Comparison of ENCODE assay signal across 8 cellular contexts in the genomic region with DNA sequence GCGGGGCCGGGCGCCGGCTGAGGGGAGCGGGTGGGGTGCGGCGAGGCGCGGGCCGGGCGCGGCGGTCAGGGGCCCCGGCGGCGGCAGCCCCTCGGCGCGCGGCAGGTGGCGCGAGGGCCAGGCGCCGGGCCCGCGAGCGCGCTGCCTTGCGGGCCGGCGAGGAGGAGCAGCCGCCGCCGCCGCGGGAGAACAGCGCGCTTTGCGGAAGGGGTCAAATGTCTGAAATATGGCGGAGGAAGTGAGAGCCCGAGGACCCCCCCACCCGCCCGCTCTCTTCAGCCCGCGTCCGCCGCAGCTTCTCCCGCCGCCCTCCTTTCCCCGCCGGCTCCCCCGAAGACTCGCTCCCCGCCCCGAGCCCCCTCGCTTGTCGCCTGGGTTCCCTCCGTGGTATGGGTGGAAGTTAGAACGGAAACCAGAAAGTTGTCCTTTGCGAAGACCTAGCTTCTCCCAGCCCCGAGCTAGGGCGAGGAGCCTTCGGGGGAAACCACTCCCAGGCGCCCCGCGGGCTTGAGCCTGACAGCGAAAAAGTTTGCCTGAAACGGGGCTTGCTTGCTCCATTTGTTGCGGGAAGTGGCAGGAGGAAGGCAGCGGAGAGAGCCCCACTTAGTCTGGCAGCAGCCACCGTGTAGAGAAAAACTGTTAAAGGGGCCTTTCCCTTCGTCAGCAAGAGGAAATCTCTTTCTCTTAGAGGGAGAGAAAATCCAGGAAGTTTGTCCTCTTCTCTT. TPM values are rescaled to one million over a fixed set of nuclear protein-coding genes. Genes with fewer than 3 reads are reported as not detected.
A peak's percentile ranks its signal among the peaks of the same experiment; 100 is the strongest.
DNase-seq lines count a peak whose midpoint lies in the region; ATAC-seq lines count a peak whose summit lies in the region.

No MANE protein-coding gene starts in this region.

- peaks cover 59% of the 10 kb centered on the region for H3K36me3 Mint-ChIP-seq in effector memory CD8-positive, alpha-beta T cell (ENCODE audit: insufficient read depth)

- peaks cover 32 to 46% of the 10 kb centered on the region in 2 donors for H3K4me1 Mint-ChIP-seq in effector memory CD8-positive, alpha-beta T cell (ENCODE audit: low read depth in 2 of 2)

- H3K27me3 Mint-ChIP-seq in effector memory CD8-positive, alpha-beta T cell: no peaks in the 10 kb centered on the region

- peak overlapping the region; percentile 95 to 97 for H3K27ac Mint-ChIP-seq in effector memory CD8-positive, alpha-beta T cell

- no peaks in the 10 kb centered on the region for H3K9me3 Mint-ChIP-seq in effector memory CD8-positive, alpha-beta T cell

- peak overlapping the region; percentile 97 to 99 for H3K4me3 Mint-ChIP-seq in effector memory CD8-positive, alpha-beta T cell

- ATAC-seq in HG02884 (IDR thresholded peaks at IDR 0.05; ENCODE audit: unreplicated experiment): peak; percentile 26
- peak; percentile 28 for ATAC-seq in effector memory CD8-positive, alpha-beta T cell (replicated peaks)

- DNase-seq in NCI-H510A treated with DMSO at 0.1 percent for 48 hours (lab: John Stamatoyannopoulos, UW): peak; percentile 57
- DNase-seq in NCI-H510A (lab: John Stamatoyannopoulos, UW): no peak
- DNase-seq in NCI-H69 (lab: John Stamatoyannopoulos, UW): peak; percentile 63
- DNase-seq in activated CD8-positive, alpha-beta memory T cell treated with anti-CD3 and anti-CD28 coated beads for 24 hours: peak; percentile 78
- DNase-seq in effector memory CD8-positive, alpha-beta T cell: peak; percentile 42 to 55 (median 43)
- DNase-seq in lung microvascular endothelial cell (ENCODE audit: low read depth in 2 of 2): peak; percentile 77 to 78
- DNase-seq in stimulated activated CD8-positive, alpha-beta memory T cell treated with anti-CD3 and anti-CD28 coated beads, Interleukin-4, amount 100 ng/mL, for 24 hours (ENCODE audit: low read depth): peak; percentile 19

RNA-seq across cellular contexts. Expression of a gene that starts 0.6 kb away (rescaled TPM):
- 92.2 and 134 TPM in 2 replicates for total RNA-seq in lung microvascular endothelial cell
